In the genomic region with DNA sequence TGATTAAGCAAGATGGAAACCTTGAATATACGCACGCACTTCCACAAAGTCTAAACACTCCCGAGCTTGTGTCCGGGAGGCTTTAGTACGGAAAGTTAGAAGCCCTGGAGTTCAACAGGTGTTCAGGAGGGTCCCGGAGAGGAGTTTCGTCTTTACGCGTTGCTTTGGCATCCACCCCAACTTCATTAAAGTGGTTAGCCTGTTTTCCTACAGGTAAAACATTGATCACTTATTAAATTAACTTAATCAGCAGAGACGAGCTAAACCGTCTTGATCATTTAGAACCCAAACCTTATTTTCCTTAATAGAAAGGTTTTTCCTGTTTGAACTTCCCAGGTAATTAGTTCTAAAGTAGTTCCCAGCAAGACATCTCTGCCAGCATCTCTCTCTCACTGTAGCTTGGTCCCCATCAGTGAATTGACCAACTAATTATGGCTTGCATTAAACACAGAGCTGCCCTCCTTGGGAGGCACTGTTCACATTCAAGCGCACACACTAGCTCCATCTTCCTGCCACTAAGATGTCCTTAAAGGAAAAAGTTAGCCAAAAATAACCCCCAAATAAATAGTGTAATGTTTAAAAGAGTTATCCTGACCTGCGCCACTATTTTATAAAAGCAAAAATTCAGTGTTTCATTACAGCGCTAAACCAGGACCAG, we compare ENCODE assay signal across 8 cellular contexts. TPM values are rescaled to one million over a fixed set of nuclear protein-coding genes. Genes with fewer than 3 reads are reported as not detected.
DNase-seq lines count a peak whose midpoint lies in the region; ATAC-seq and TF ChIP-seq lines count a peak whose summit lies in the region.

No MANE protein-coding gene starts in this region.

- no peak overlapping the region for H2AFZ ChIP-seq in GM23248

- no peaks in the 10 kb centered on the region for H3K36me3 ChIP-seq in GM23248 (ENCODE audit: low read depth)
- no peaks in the 10 kb centered on the region for H3K36me3 ChIP-seq in sigmoid colon

- TF ChIP-seq CTCF in activated CD8-positive, alpha-beta T cell treated with anti-CD3 and anti-CD28 coated beads for 36 hours (IDR thresholded peaks at IDR 0.05): no peak
- TF ChIP-seq CTCF in foreskin fibroblast (IDR thresholded peaks at IDR 0.05; ENCODE audit: low read depth, low read length) (no peak), sigmoid colon (IDR thresholded peaks at IDR 0.05) (no peak), GM10266 (IDR thresholded peaks at IDR 0.05; ENCODE audit: control insufficient read depth, insufficient read depth, low read depth, missing control alignments) (no peak)

- H3K9ac ChIP-seq in GM23248: no peak overlapping the region

- 87 to 91% methylated on average over 14 of the region's 14 CpGs for WGBS in GM23248 (ENCODE audit: low coverage in 1 of 2, low lambda C conversion rate in 2 of 2, missing lambda C conversion rate in 2 of 2), 2 experiments
- WGBS in sigmoid colon, 2 donors: 26 to 49% methylated on average over 14 of the region's 14 CpGs

- H3K4me1 Mint-ChIP-seq in activated CD8-positive, alpha-beta T cell treated with anti-CD3 and anti-CD28 coated beads for 36 hours (ENCODE audit: low read depth): peaks cover 12% of the 10 kb centered on the region

- H3K9me3 Mint-ChIP-seq in activated CD8-positive, alpha-beta T cell treated with anti-CD3 and anti-CD28 coated beads for 36 hours: no peaks in the 10 kb centered on the region

- H3K36me3 Mint-ChIP-seq in activated CD8-positive, alpha-beta T cell treated with anti-CD3 and anti-CD28 coated beads for 36 hours (ENCODE audit: low read depth): no peaks in the 10 kb centered on the region

- no peaks in the 10 kb centered on the region for H3K9me3 ChIP-seq in GM23248 (ENCODE audit: low read depth)
- no peaks in the 10 kb centered on the region for H3K9me3 ChIP-seq in sigmoid colon

- no peak overlapping the region for H3K27ac Mint-ChIP-seq in activated CD8-positive, alpha-beta T cell treated with anti-CD3 and anti-CD28 coated beads for 36 hours

- no peak overlapping the region for H3K27ac ChIP-seq in GM23248
- peak overlapping the region; percentile 88 to 98 (median 94) for H3K27ac ChIP-seq in sigmoid colon

- CTCF ChIA-PET in activated CD8-positive, alpha-beta T cell treated with anti-CD3 and anti-CD28 coated beads for 36 hours (lab: Charles Lee): interaction anchor here (2.1 kb wide), 1 partner anchor 211 kb away, joined by 8 read pairs; no protein-coding TSS in a partner anchor

- H3K79me2 ChIP-seq in GM23248 (ENCODE audit: insufficient read depth): peaks cover 6% of the 10 kb centered on the region; the same call in 1 of the 2 replicates

- in situ Hi-C loops in GM23248 (cut with MboI): no loop called here

- H3F3A ChIP-seq in GM23248 (ENCODE audit: insufficient read depth): peaks cover 11% of the 10 kb centered on the region

- intact Hi-C loops in activated CD8-positive, alpha-beta T cell treated with anti-CD3 and anti-CD28 coated beads for 36 hours (cut with micrococcal nuclease): no loop called here
- intact Hi-C loops in sigmoid colon (cut with DNase I): loop anchor here (2.0 to 5.0 kb wide), 3 partner anchors 56 to 156 kb away; no protein-coding TSS in a partner anchor

- no peaks in the 10 kb centered on the region for H3K27me3 ChIP-seq in GM23248 (replicated peaks; ENCODE audit: insufficient read depth)
- H3K27me3 ChIP-seq in sigmoid colon: no peaks in the 10 kb centered on the region

- ATAC-seq in activated CD8-positive, alpha-beta T cell treated with anti-CD3 and anti-CD28 coated beads for 36 hours: no peak
- no peak for ATAC-seq in HG03520 (IDR thresholded peaks at IDR 0.05; ENCODE audit: unreplicated experiment)
- ATAC-seq in GM21723 (IDR thresholded peaks at IDR 0.05; ENCODE audit: unreplicated experiment): no peak

- no peaks in the 10 kb centered on the region for H3K9me2 ChIP-seq in GM23248 (ENCODE audit: insufficient read depth)

- POLR2A ChIA-PET in activated CD8-positive, alpha-beta T cell treated with anti-CD3 and anti-CD28 coated beads for 36 hours (lab: Charles Lee): interaction anchor here (0.9 to 1.2 kb wide), 2 partner anchors 13 to 54 kb away, joined by 3 to 4 read pairs; no protein-coding TSS in a partner anchor

- H3K4me3 ChIP-seq in GM23248 (peak overlapping the region; percentile 72), foreskin fibroblast (ENCODE audit: low read depth in 1 of 2, low read length in 2 of 2) (peak overlapping the region; percentile 66 to 83), sigmoid colon (peak overlapping the region; percentile 58 to 90 (median 76))

- DNase-seq in GM23248 (peak; percentile 12), foreskin fibroblast (peak; percentile 42 to 63), sigmoid colon (no peak), GM10266 (ENCODE audit: extremely low spot score) (no peak), DMS 273 treated with DMSO at 0.1 percent for 48 hours (lab: John Stamatoyannopoulos, UW) (no peak)
- no peak for DNase-seq in activated CD8-positive, alpha-beta T cell treated with anti-CD3 and anti-CD28 coated beads for 36 hours

- TF ChIP-seq POLR2A in sigmoid colon (IDR thresholded peaks at IDR 0.05): no peak

- H3K27me3 Mint-ChIP-seq in activated CD8-positive, alpha-beta T cell treated with anti-CD3 and anti-CD28 coated beads for 36 hours: peaks cover 17% of the 10 kb centered on the region

- no peak for TF ChIP-seq EP300 in sigmoid colon (IDR thresholded peaks at IDR 0.05)

- no peaks in the 10 kb centered on the region for H4K20me1 ChIP-seq in GM23248 (ENCODE audit: insufficient read depth)

- H3K4me2 ChIP-seq in GM23248 (ENCODE audit: unreplicated experiment): peak overlapping the region; percentile 61

- peak overlapping the region; percentile 61 for H3K4me3 Mint-ChIP-seq in activated CD8-positive, alpha-beta T cell treated with anti-CD3 and anti-CD28 coated beads for 36 hours

- peaks cover 22% of the 10 kb centered on the region for H3K4me1 ChIP-seq in GM23248 (ENCODE audit: insufficient read depth)
- peaks cover 0 to 41% (median 22%) of the 10 kb centered on the region in 4 donors for H3K4me1 ChIP-seq in sigmoid colon

RNA-seq across cellular contexts. Expression of a gene that starts 1.4 kb away (rescaled TPM):
- total RNA-seq in GM23248 (2014; rRNA removed; shearing (Covaris generic)): 10.8 and 13.7 TPM in 2 replicates
- 3.8 and 4.5 TPM in 2 replicates for polyA plus RNA-seq in GM23248 (2016; fragmentation: Nextera tagmentation; extraction: Ambion mirVana)
- 10 to 100 TPM; 14.4 to 15.2 TPM for total RNA-seq in activated CD8-positive, alpha-beta T cell treated with anti-CD3 and anti-CD28 coated beads for 36 hours
- total RNA-seq in sigmoid colon: 10 to 100 TPM; 14.2 to 23.8 (median 20.3) TPM
- polyA plus RNA-seq in sigmoid colon: 10 to 100 TPM; 23.2 to 53.9 (median 40.2) TPM

Comparison
In these comparisons a context has a peak if more than half of its experiments do, and no peak if none do; other contexts are left out.
1. DNase-seq: peak in GM23248 (single experiment) and foreskin fibroblast (2 of 2); none in activated CD8-positive, alpha-beta T cell treated with anti-CD3 and anti-CD28 coated beads for 36 hours (single experiment), sigmoid colon (single experiment), GM10266 (single experiment) and DMS 273 treated with DMSO at 0.1 percent for 48 hours (single experiment).
2. Peak in every context shown above with its lines, with median percentiles within 50 percentile points of each other: H3K4me3 ChIP-seq.